Comparison of ENCODE assay signal across 8 cellular contexts in the genomic region with DNA sequence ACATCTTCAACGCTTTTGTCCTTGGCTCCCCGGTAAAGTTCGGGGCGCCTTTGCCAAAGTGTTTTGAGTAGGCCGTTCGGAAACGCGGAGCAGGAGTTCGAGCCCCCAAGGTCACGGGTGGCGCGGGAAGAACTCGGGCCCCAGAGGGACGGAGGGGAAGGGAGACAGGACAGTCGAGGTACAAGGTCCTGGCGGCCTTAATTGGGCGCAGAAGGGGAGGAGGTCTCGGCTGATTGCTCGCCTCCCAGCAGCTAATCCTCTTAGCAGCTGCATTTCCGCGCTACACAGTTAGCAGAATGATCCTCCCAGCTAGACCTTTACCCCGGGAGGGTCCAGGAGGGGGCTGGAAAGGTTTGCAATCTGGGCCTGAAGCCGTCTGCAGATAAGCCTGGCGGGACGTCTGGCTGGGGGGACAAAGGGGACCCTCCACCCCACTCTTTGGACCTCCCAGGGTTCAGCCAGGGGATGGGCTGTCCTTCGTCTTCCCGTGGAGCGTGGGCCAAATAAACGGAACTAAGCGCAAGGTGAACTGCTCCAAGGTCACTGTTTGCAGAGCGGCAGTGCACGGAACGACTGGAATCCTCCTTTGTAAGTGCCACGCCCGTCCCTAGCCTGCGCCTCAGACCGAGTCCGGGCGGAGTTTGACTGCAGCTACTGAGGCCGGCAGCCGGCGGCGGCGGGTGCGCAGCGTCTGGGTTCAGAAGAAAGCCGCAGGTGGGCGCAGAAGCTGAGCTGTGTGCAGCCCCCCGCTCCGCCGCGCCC. TPM values are rescaled to one million over a fixed set of nuclear protein-coding genes. Genes with fewer than 3 reads are reported as not detected.
DNase-seq lines count a peak whose midpoint lies in the region; ATAC-seq and TF ChIP-seq lines count a peak whose summit lies in the region.

No MANE protein-coding gene starts in this region.

- peak overlapping the region; percentile 60 for H3K4me3 ChIP-seq in iPS-18a (ENCODE audit: low read length)

- H3K9me3 Mint-ChIP-seq in activated CD4-positive, alpha-beta T cell treated with anti-CD3 and anti-CD28 coated beads, Interleukin-2, amount 10 ng/mL, durations not matched to agents 24 days and 14 days = no peaks in the 10 kb centered on the region
- no peaks in the 10 kb centered on the region for H3K9me3 Mint-ChIP-seq in activated CD8-positive, alpha-beta T cell treated with anti-CD3 and anti-CD28 coated beads for 36 hours

- peaks cover 32% of the 10 kb centered on the region for H3K4me1 Mint-ChIP-seq in activated CD4-positive, alpha-beta T cell treated with anti-CD3 and anti-CD28 coated beads, Interleukin-2, amount 10 ng/mL, durations not matched to agents 24 days and 14 days
- H3K4me1 Mint-ChIP-seq in activated CD8-positive, alpha-beta T cell treated with anti-CD3 and anti-CD28 coated beads for 36 hours (ENCODE audit: low read depth) = peaks cover 22% of the 10 kb centered on the region

- intact Hi-C loops in activated CD4-positive, alpha-beta T cell treated with anti-CD3 and anti-CD28 coated beads, Interleukin-2, amount 10 ng/mL, durations not matched to agents 24 days and 14 days (cut with micrococcal nuclease) = loop anchor here (5.0 kb wide), 3 partner anchors 212 to 862 kb away; a partner anchor contains a TSS
- intact Hi-C loops in activated CD8-positive, alpha-beta T cell treated with anti-CD3 and anti-CD28 coated beads for 36 hours (cut with micrococcal nuclease) = no loop called here

- ATAC-seq in activated CD8-positive, alpha-beta T cell treated with anti-CD3 and anti-CD28 coated beads for 36 hours = no peak
- ATAC-seq in stimulated activated naive CD8-positive, alpha-beta T cell treated with anti-CD3 and anti-CD28 coated beads, Interleukin-15, Interleukin-2, amounts not matched to agents 100 U/mL and 50 U/mL, for 24 hours = peak; percentile 11
- ATAC-seq in GM18498 (IDR thresholded peaks at IDR 0.05; ENCODE audit: unreplicated experiment) (no peak), omental fat pad (ENCODE audit: low FRiP score) (no peak)

- peak overlapping the region; percentile 39 for H3K27ac Mint-ChIP-seq in activated CD4-positive, alpha-beta T cell treated with anti-CD3 and anti-CD28 coated beads, Interleukin-2, amount 10 ng/mL, durations not matched to agents 24 days and 14 days
- H3K27ac Mint-ChIP-seq in activated CD8-positive, alpha-beta T cell treated with anti-CD3 and anti-CD28 coated beads for 36 hours = peak overlapping the region; percentile 92

- H3K4me3 Mint-ChIP-seq in activated CD4-positive, alpha-beta T cell treated with anti-CD3 and anti-CD28 coated beads, Interleukin-2, amount 10 ng/mL, durations not matched to agents 24 days and 14 days = peak overlapping the region; percentile 94
- H3K4me3 Mint-ChIP-seq in activated CD8-positive, alpha-beta T cell treated with anti-CD3 and anti-CD28 coated beads for 36 hours = peak overlapping the region; percentile 91

- H3K9ac ChIP-seq in iPS-18a (ENCODE audit: low read length) = no peak overlapping the region

- no peak overlapping the region for H3K27ac ChIP-seq in iPS-18a (ENCODE audit: low read length)

- peaks cover 75% of the 10 kb centered on the region for H3K27me3 Mint-ChIP-seq in activated CD4-positive, alpha-beta T cell treated with anti-CD3 and anti-CD28 coated beads, Interleukin-2, amount 10 ng/mL, durations not matched to agents 24 days and 14 days
- H3K27me3 Mint-ChIP-seq in activated CD8-positive, alpha-beta T cell treated with anti-CD3 and anti-CD28 coated beads for 36 hours = peaks cover 26% of the 10 kb centered on the region

- H3K4me1 ChIP-seq in iPS-18a (ENCODE audit: control insufficient read depth, low read depth, low read length) = peaks cover 60% of the 10 kb centered on the region

- POLR2A ChIA-PET in activated CD8-positive, alpha-beta T cell treated with anti-CD3 and anti-CD28 coated beads for 36 hours (lab: Charles Lee) = no interaction called here

- no peaks in the 10 kb centered on the region for H3K9me3 ChIP-seq in iPS-18a (ENCODE audit: control insufficient read depth, low read depth, low read length)

- DNase-seq in activated CD4-positive, alpha-beta T cell treated with anti-CD3 and anti-CD28 coated beads, Interleukin-2, amount 10 ng/mL, durations not matched to agents 24 days and 14 days = peak; percentile 70
- no peak for DNase-seq in activated CD4-positive, alpha-beta T cell treated with anti-CD3 and anti-CD28 coated beads, Interleukin-2, amount 50 U/mL, for 1 hour
- DNase-seq in activated CD8-positive, alpha-beta T cell treated with anti-CD3 and anti-CD28 coated beads for 36 hours = peak; percentile 57
- peak; percentile 51 for DNase-seq in stimulated activated naive CD8-positive, alpha-beta T cell treated with anti-CD3 and anti-CD28 coated beads, Interleukin-15, Interleukin-2, amounts not matched to agents 100 U/mL and 50 U/mL, for 24 hours
- DNase-seq in UCSD-AML1 (lab: John Stamatoyannopoulos, UW; ENCODE audit: unreplicated experiment) (no peak), omental fat pad (ENCODE audit: low spot score) (no peak)

- CTCF ChIA-PET in activated CD8-positive, alpha-beta T cell treated with anti-CD3 and anti-CD28 coated beads for 36 hours (lab: Charles Lee) = interaction anchor here (1.0 to 8.4 kb wide), 4 partner anchors 13 to 613 kb away, joined by 3 to 72 read pairs (median 3); no protein-coding TSS in a partner anchor

- peaks cover 11% of the 10 kb centered on the region for H3K36me3 Mint-ChIP-seq in activated CD4-positive, alpha-beta T cell treated with anti-CD3 and anti-CD28 coated beads, Interleukin-2, amount 10 ng/mL, durations not matched to agents 24 days and 14 days (ENCODE audit: low read depth)
- peaks cover 5% of the 10 kb centered on the region for H3K36me3 Mint-ChIP-seq in activated CD8-positive, alpha-beta T cell treated with anti-CD3 and anti-CD28 coated beads for 36 hours (ENCODE audit: low read depth)

- no peaks in the 10 kb centered on the region for H3K36me3 ChIP-seq in iPS-18a (ENCODE audit: control insufficient read depth, low read depth, low read length)

- peaks cover 98% of the 10 kb centered on the region for H3K27me3 ChIP-seq in iPS-18a (ENCODE audit: control insufficient read depth, insufficient read depth, low read length)

- TF ChIP-seq CTCF in activated CD8-positive, alpha-beta T cell treated with anti-CD3 and anti-CD28 coated beads for 36 hours (IDR thresholded peaks at IDR 0.05) = no peak
- no peak for TF ChIP-seq CTCF in omental fat pad (IDR thresholded peaks at IDR 0.05)

RNA-seq across cellular contexts. Expression of a gene that starts 7.2 kb away (rescaled TPM):
- 7.4 and 7.8 TPM in 2 replicates for total RNA-seq in activated CD4-positive, alpha-beta T cell treated with anti-CD3 and anti-CD28 coated beads, Interleukin-2, amount 10 ng/mL, durations not matched to agents 24 days and 14 days
- 1 to 10 TPM; 4.2 to 4.4 TPM for total RNA-seq in activated CD8-positive, alpha-beta T cell treated with anti-CD3 and anti-CD28 coated beads for 36 hours
- total RNA-seq in omental fat pad = under 1 TPM in 3 of 4 donors, not detected in 1; 0.19 to 0.63 (median 0.48) TPM

Comparison
In these comparisons a context has a peak if more than half of its experiments do, and no peak if none do; other contexts are left out.
1. DNase-seq: peak in activated CD4-positive, alpha-beta T cell treated with anti-CD3 and anti-CD28 coated beads, Interleukin-2, amount 10 ng/mL, durations not matched to agents 24 days and 14 days (single experiment), activated CD8-positive, alpha-beta T cell treated with anti-CD3 and anti-CD28 coated beads for 36 hours (single experiment) and stimulated activated naive CD8-positive, alpha-beta T cell treated with anti-CD3 and anti-CD28 coated beads, Interleukin-15, Interleukin-2, amounts not matched to agents 100 U/mL and 50 U/mL, for 24 hours (single experiment); none in activated CD4-positive, alpha-beta T cell treated with anti-CD3 and anti-CD28 coated beads, Interleukin-2, amount 50 U/mL, for 1 hour (single experiment), UCSD-AML1 (single experiment) and omental fat pad (single experiment).